ENCODE assay signal across 28 cellular contexts in genomic region chr15:47124430-47125102, GRCh38.
"Had no signal": no experiment of that assay in that cellular context is flagged by ENCODE, and none has a peak within 500 bp of the region (broad histone marks: within the 10 kb centered on the region; RNA-seq: fewer than 3 reads in every experiment).

No MANE protein-coding gene starts in this region.

- FAIRE-seq: endometrium had no signal

- DNase-seq: colonic mucosa; cortex of kidney; effector CD8-positive, alpha-beta T cell; effector memory CD8-positive, alpha-beta T cell; endodermal cell; erythroblast; esophagus squamous epithelium; foreskin fibroblast; foreskin melanocyte; gastrocnemius medialis; glutamatergic neuron; head of caudate nucleus; heart right ventricle; hypothalamus; immature natural killer cell; islet precursor cell; kidney; kidney glomerular epithelial cell; left colon; left lung; left ventricle myocardium superior; lower lobe of right lung; mesenchymal stem cell; mucosa of descending colon; naive B cell had no signal

- H3K36me3 ChIP-seq: colonic mucosa, esophagus squamous epithelium, gastrocnemius medialis, heart right ventricle, left lung, lower lobe of right lung had no signal

- ATAC-seq: effector memory CD8-positive, alpha-beta T cell; esophagus mucosa; gastrocnemius medialis; heart right ventricle; left colon; left lung; left ventricle myocardium superior; lower lobe of right lung; mucosa of descending colon had no signal

- H3K27ac ChIP-seq: colonic mucosa, epithelial cell of prostate, esophagus squamous epithelium, gastrocnemius medialis, heart right ventricle, left lung, lower lobe of right lung had no signal

- H3K9me3 ChIP-seq: colonic mucosa, gastrocnemius medialis, lower lobe of right lung, mucosa of descending colon had no signal

- H3K27me3 ChIP-seq: colonic mucosa, esophagus squamous epithelium, gastrocnemius medialis, heart right ventricle, left lung had no signal

- H3K4me1 ChIP-seq: colonic mucosa, esophagus squamous epithelium, gastrocnemius medialis, heart right ventricle, left lung, lower lobe of right lung had no signal

- H3K4me3 ChIP-seq: colonic mucosa, esophagus squamous epithelium, gastrocnemius medialis, heart right ventricle, left lung, lower lobe of right lung, mucosa of descending colon had no signal
